In the genomic region with DNA sequence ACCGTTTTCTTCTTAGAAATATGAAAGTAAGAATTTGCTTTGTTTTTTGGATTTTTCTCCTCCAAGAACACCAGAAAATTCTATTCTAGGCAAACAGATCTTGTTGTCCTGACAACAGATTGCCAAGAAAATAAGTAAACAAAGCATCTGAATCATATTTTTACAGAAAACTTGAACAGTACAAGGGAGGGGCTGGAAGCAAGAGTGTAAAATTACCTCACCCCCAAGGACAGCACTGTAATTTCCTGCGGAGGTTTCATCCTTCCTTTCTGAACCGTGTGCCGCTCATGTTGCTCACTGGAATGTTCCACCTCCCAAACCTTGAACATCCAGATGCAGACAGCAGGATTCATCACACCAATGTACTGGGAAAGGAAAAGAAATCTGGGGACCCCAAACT, we compare ENCODE assay signal across 3 cellular contexts.
TF ChIP-seq lines count a peak whose summit lies in the region.

No MANE protein-coding gene starts in this region.

TF ChIP-seq in GM23338, 12 proteins besides CTCF, POLR2A, EP300 and RAD21 (continues in another document):
- TF ChIP-seq POLR2AphosphoS5 (IDR thresholded peaks at IDR 0.05; ENCODE audit: low read depth) (no peak), CREB1 (CRISPR knock-in tag; IDR thresholded peaks at IDR 0.05; ENCODE audit: low read depth) (no peak), STAT1 (IDR thresholded peaks at IDR 0.05; ENCODE audit: unreplicated experiment) (no peak), EZH2phosphoT487 (IDR thresholded peaks at IDR 0.05; ENCODE audit: unreplicated experiment) (no peak), NANOG (IDR thresholded peaks at IDR 0.05; ENCODE audit: borderline replicate concordance) (no peak), EZH2 (IDR thresholded peaks at IDR 0.05; ENCODE audit: low read depth, unreplicated experiment) (no peak), ZNF114 (CRISPR knock-in tag; IDR thresholded peaks at IDR 0.05) (no peak)
- TF ChIP-seq, protein P1, sequence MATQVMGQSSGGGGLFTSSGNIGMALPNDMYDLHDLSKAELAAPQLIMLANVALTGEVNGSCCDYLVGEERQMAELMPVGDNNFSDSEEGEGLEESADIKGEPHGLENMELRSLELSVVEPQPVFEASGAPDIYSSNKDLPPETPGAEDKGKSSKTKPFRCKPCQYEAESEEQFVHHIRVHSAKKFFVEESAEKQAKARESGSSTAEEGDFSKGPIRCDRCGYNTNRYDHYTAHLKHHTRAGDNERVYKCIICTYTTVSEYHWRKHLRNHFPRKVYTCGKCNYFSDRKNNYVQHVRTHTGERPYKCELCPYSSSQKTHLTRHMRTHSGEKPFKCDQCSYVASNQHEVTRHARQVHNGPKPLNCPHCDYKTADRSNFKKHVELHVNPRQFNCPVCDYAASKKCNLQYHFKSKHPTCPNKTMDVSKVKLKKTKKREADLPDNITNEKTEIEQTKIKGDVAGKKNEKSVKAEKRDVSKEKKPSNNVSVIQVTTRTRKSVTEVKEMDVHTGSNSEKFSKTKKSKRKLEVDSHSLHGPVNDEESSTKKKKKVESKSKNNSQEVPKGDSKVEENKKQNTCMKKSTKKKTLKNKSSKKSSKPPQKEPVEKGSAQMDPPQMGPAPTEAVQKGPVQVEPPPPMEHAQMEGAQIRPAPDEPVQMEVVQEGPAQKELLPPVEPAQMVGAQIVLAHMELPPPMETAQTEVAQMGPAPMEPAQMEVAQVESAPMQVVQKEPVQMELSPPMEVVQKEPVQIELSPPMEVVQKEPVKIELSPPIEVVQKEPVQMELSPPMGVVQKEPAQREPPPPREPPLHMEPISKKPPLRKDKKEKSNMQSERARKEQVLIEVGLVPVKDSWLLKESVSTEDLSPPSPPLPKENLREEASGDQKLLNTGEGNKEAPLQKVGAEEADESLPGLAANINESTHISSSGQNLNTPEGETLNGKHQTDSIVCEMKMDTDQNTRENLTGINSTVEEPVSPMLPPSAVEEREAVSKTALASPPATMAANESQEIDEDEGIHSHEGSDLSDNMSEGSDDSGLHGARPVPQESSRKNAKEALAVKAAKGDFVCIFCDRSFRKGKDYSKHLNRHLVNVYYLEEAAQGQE (IDR thresholded peaks at IDR 0.05; ENCODE audit: unreplicated experiment): no peak
- TF ChIP-seq, protein P2, sequence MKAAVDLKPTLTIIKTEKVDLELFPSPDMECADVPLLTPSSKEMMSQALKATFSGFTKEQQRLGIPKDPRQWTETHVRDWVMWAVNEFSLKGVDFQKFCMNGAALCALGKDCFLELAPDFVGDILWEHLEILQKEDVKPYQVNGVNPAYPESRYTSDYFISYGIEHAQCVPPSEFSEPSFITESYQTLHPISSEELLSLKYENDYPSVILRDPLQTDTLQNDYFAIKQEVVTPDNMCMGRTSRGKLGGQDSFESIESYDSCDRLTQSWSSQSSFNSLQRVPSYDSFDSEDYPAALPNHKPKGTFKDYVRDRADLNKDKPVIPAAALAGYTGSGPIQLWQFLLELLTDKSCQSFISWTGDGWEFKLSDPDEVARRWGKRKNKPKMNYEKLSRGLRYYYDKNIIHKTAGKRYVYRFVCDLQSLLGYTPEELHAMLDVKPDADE (IDR thresholded peaks at IDR 0.05): no peak

TF ChIP-seq in K562, 482 proteins besides CTCF, POLR2A, EP300 and RAD21:
- TF ChIP-seq EHMT2 (IDR thresholded peaks at IDR 0.05) (no peak), TGIF2 (CRISPR knock-in tag; IDR thresholded peaks at IDR 0.05) (no peak), SMARCA4 (IDR thresholded peaks at IDR 0.05) (no peak), RBBP5 (IDR thresholded peaks at IDR 0.05; ENCODE audit: borderline replicate concordance, insufficient read depth, low read length, poor library complexity, severe bottlenecking) (no peak), ZNF311 (CRISPR knock-in tag; IDR thresholded peaks at IDR 0.05) (no peak), PHF8 (IDR thresholded peaks at IDR 0.05; ENCODE audit: borderline replicate concordance, low read length) (no peak), RB1 (IDR thresholded peaks at IDR 0.05; ENCODE audit: low read depth) (no peak), STAT5A (IDR thresholded peaks at IDR 0.05; ENCODE audit: borderline replicate concordance, low read length) (no peak), KDM4B (IDR thresholded peaks at IDR 0.05; ENCODE audit: borderline replicate concordance in 2 of 2, low read depth in 1 of 2) (no peak), NFXL1 (CRISPR knock-in tag; IDR thresholded peaks at IDR 0.05) (no peak), NR4A1 (CRISPR knock-in tag; IDR thresholded peaks at IDR 0.05) (no peak), NR4A1 (tag; IDR thresholded peaks at IDR 0.05) (no peak), U2AF2 (optimal IDR thresholded peaks at IDR 0.05; ENCODE audit: low read depth, low read length) (no peak), SRSF7 (optimal IDR thresholded peaks at IDR 0.05; ENCODE audit: low read depth, low read length) (no peak), SMAD4 (CRISPR knock-in tag; conservative IDR thresholded peaks at IDR 0.05) (no peak), CEBPB (tag; IDR thresholded peaks at IDR 0.05) (no peak)
- TF ChIP-seq, protein P3, sequence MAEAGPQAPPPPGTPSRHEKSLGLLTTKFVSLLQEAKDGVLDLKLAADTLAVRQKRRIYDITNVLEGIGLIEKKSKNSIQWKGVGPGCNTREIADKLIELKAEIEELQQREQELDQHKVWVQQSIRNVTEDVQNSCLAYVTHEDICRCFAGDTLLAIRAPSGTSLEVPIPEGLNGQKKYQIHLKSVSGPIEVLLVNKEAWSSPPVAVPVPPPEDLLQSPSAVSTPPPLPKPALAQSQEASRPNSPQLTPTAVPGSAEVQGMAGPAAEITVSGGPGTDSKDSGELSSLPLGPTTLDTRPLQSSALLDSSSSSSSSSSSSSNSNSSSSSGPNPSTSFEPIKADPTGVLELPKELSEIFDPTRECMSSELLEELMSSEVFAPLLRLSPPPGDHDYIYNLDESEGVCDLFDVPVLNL (CRISPR knock-in tag; IDR thresholded peaks at IDR 0.05; ENCODE audit: low read depth): no peak
- TF ChIP-seq, protein P4, sequence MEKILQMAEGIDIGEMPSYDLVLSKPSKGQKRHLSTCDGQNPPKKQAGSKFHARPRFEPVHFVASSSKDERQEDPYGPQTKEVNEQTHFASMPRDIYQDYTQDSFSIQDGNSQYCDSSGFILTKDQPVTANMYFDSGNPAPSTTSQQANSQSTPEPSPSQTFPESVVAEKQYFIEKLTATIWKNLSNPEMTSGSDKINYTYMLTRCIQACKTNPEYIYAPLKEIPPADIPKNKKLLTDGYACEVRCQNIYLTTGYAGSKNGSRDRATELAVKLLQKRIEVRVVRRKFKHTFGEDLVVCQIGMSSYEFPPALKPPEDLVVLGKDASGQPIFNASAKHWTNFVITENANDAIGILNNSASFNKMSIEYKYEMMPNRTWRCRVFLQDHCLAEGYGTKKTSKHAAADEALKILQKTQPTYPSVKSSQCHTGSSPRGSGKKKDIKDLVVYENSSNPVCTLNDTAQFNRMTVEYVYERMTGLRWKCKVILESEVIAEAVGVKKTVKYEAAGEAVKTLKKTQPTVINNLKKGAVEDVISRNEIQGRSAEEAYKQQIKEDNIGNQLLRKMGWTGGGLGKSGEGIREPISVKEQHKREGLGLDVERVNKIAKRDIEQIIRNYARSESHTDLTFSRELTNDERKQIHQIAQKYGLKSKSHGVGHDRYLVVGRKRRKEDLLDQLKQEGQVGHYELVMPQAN (IDR thresholded peaks at IDR 0.05; ENCODE audit: borderline replicate concordance): no peak

TF ChIP-seq in HepG2, 621 proteins besides CTCF, POLR2A, EP300 and RAD21:
- no peak for TF ChIP-seq XRCC5 (optimal IDR thresholded peaks at IDR 0.05; ENCODE audit: low read length)
- no peak for TF ChIP-seq RBM22 (optimal IDR thresholded peaks at IDR 0.05; ENCODE audit: low read length)
- TF ChIP-seq KDM5A (IDR thresholded peaks at IDR 0.05; ENCODE audit: borderline replicate concordance, low read length): no peak
- TF ChIP-seq, protein P5, sequence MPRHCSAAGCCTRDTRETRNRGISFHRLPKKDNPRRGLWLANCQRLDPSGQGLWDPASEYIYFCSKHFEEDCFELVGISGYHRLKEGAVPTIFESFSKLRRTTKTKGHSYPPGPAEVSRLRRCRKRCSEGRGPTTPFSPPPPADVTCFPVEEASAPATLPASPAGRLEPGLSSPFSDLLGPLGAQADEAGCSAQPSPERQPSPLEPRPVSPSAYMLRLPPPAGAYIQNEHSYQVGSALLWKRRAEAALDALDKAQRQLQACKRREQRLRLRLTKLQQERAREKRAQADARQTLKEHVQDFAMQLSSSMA (CRISPR knock-in tag; IDR thresholded peaks at IDR 0.05): no peak
- TF ChIP-seq ZNF451 (CRISPR knock-in tag; IDR thresholded peaks at IDR 0.05): no peak
- TF ChIP-seq, protein P6, sequence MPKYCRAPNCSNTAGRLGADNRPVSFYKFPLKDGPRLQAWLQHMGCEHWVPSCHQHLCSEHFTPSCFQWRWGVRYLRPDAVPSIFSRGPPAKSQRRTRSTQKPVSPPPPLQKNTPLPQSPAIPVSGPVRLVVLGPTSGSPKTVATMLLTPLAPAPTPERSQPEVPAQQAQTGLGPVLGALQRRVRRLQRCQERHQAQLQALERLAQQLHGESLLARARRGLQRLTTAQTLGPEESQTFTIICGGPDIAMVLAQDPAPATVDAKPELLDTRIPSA (CRISPR knock-in tag; IDR thresholded peaks at IDR 0.05; ENCODE audit: borderline replicate concordance): no peak
